In genomic region chr18:48896875-48897511, GRCh38 we compare ENCODE assay signal across 8 cellular contexts. TPM values are rescaled to one million over a fixed set of nuclear protein-coding genes. Genes with fewer than 3 reads are reported as not detected.
DNase-seq lines count a peak whose midpoint lies in the region; ATAC-seq and TF ChIP-seq lines count a peak whose summit lies in the region.

No MANE protein-coding gene starts in this region.

- no peak overlapping the region for H3K27ac Mint-ChIP-seq in osteocyte (ENCODE audit: unreplicated experiment)

- H3K4me3 Mint-ChIP-seq in osteocyte (ENCODE audit: unreplicated experiment), result no peak overlapping the region

- ATAC-seq in HG02588 (IDR thresholded peaks at IDR 0.05; ENCODE audit: unreplicated experiment), result peak; percentile 57
- ATAC-seq in GM21526 (IDR thresholded peaks at IDR 0.05; ENCODE audit: low FRiP score, unreplicated experiment), result no peak

- H3K4me1 Mint-ChIP-seq in osteocyte (ENCODE audit: unreplicated experiment), result peaks cover 22% of the 10 kb centered on the region

- no peaks in the 10 kb centered on the region for H3K9me3 Mint-ChIP-seq in osteocyte (ENCODE audit: unreplicated experiment)

- peaks cover 5% of the 10 kb centered on the region for H3K36me3 Mint-ChIP-seq in osteocyte (ENCODE audit: unreplicated experiment)

- TF ChIP-seq CTCF in GM12873 (IDR thresholded peaks at IDR 0.05; ENCODE audit: insufficient read depth, low read depth, low read length, missing control alignments), result peak; percentile 25
- TF ChIP-seq CTCF in fibroblast of villous mesenchyme (IDR thresholded peaks at IDR 0.05; ENCODE audit: insufficient read depth, low read depth, low read length), result peak; percentile 52
- peak; percentile 18 for TF ChIP-seq CTCF in osteocyte (IDR thresholded peaks at IDR 0.05)

- DNase-seq in SIG-M5 (lab: John Stamatoyannopoulos, UW) (peak; percentile 69), fibroblast of villous mesenchyme (ENCODE audit: low read depth) (peak; percentile 74), osteocyte (ENCODE audit: extremely low spot score, unreplicated experiment) (no peak), NCI-H2107 treated with DMSO at 0.1 percent for 48 hours (lab: John Stamatoyannopoulos, UW; ENCODE audit: unreplicated experiment) (no peak), retina (no peak)

- no peaks in the 10 kb centered on the region for H3K27me3 Mint-ChIP-seq in osteocyte (ENCODE audit: unreplicated experiment)

- no peak overlapping the region for H3K4me3 ChIP-seq in fibroblast of villous mesenchyme (ENCODE audit: low read depth, low read length)

RNA-seq across cellular contexts. Expression of gene SMAD7, which starts 53.8 kb away (rescaled TPM):
- total RNA-seq in fibroblast of villous mesenchyme, result 28.9 and 32.9 TPM in 2 replicates
- total RNA-seq in osteocyte, result 53.6 and 55.8 TPM in 2 replicates

Comparison
In these comparisons a context has a peak if more than half of its experiments do, and no peak if none do; other contexts are left out.
1. DNase-seq: peak in SIG-M5 (single experiment) and fibroblast of villous mesenchyme (single experiment); none in osteocyte (single experiment), NCI-H2107 treated with DMSO at 0.1 percent for 48 hours (single experiment) and retina (single experiment).
2. Peak in every context shown above with its lines, with median percentiles within 50 percentile points of each other: CTCF ChIP-seq.